In the genomic region with DNA sequence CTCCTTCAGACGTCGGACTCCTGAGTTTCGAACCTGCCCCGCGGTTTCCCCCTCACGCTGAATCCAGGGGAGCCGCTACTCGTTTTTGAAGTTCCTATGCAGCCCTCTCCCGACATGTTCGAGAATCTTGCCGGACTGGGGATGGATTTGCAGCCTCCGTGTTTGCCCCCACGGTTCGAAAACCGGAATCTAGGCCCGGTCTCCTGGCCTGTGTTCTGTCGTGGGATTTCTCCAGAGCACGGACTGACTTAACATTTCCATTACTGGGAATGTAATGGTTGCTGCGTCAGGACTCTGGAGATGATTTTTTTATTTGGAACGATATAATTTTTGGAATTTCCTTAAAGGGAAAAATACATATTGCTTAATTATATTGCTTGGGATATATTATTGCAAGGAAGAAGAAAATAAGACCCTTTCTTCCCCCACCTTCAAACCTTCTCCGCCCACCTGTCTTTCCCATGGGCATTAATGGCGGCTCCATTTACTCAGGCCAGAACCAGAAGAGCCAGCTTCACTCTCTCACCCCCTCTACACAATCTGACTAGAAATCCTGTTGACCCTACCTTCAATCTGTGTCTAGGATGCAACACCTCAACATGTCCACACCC, we compare ENCODE assay signal across 9 cellular contexts. TPM values are rescaled to one million over a fixed set of nuclear protein-coding genes. Genes with fewer than 3 reads are reported as not detected.
DNase-seq lines count a peak whose midpoint lies in the region; ATAC-seq, FAIRE-seq and TF ChIP-seq lines count a peak whose summit lies in the region.
"Had no signal": no experiment of that assay in that cellular context is flagged by ENCODE, and none has a peak within 500 bp of the region (broad histone marks: within the 10 kb centered on the region; RNA-seq: fewer than 3 reads in every experiment).

No MANE protein-coding gene starts in this region.

- H3K4me3 ChIP-seq in kidney (ENCODE audit: low read length in 2 of 2), result peak overlapping the region; percentile 74 to 80
- H3K4me3 ChIP-seq in thoracic aorta, result peak overlapping the region; percentile 91

- H3K36me3 ChIP-seq in kidney (ENCODE audit: control insufficient read depth in 1 of 2, insufficient read depth in 2 of 2, low read length in 2 of 2) (no peaks in the 10 kb centered on the region), thoracic aorta (no peaks in the 10 kb centered on the region)

- H3K27me3 ChIP-seq in thoracic aorta (replicated peaks; ENCODE audit: insufficient read depth), result no peaks in the 10 kb centered on the region

- H3K27ac ChIP-seq in kidney (ENCODE audit: low read depth in 2 of 2, low read length in 2 of 2) (peak overlapping the region; percentile 99 to 100), thoracic aorta (peak overlapping the region; percentile 91 to 94)

- FAIRE-seq in kidney (lab: Jason Lieb, UNC), result no peak
- FAIRE-seq: colon had no signal

- peaks cover 33 to 34% of the 10 kb centered on the region in 2 donors for H3K36me3 Mint-ChIP-seq in activated naive CD4-positive, alpha-beta T cell treated with anti-CD3 and anti-CD28 coated beads, Interleukin-2, amount 50 U/mL, for 72 hours

- H3K9me3 Mint-ChIP-seq in activated naive CD4-positive, alpha-beta T cell treated with anti-CD3 and anti-CD28 coated beads, Interleukin-2, amount 50 U/mL, for 72 hours, result no peaks in the 10 kb centered on the region

- ATAC-seq in activated naive CD4-positive, alpha-beta T cell treated with anti-CD3 and anti-CD28 coated beads, Interleukin-2, amount 50 U/mL, for 72 hours, result no peak
- ATAC-seq in thoracic aorta (ENCODE audit: insufficient number of reproducible peaks, low FRiP score, low read depth), result no peak
- no peak for ATAC-seq in HG02840 (IDR thresholded peaks at IDR 0.05; ENCODE audit: low FRiP score, unreplicated experiment)

- peaks cover 28 to 42% of the 10 kb centered on the region in 2 donors for H3K4me1 ChIP-seq in kidney (ENCODE audit: control insufficient read depth in 1 of 2, insufficient read depth in 1 of 2, low read depth in 1 of 2, low read length in 2 of 2)
- H3K4me1 ChIP-seq in thoracic aorta (ENCODE audit: control insufficient read depth in 1 of 2, low read depth in 2 of 2), result peaks cover 35 to 43% of the 10 kb centered on the region in 2 donors

- intact Hi-C loops in kidney (cut with DNase I), result no loop called here

- H3K9me3 ChIP-seq in kidney (ENCODE audit: control insufficient read depth in 1 of 2, low read length in 2 of 2) (no peaks in the 10 kb centered on the region), thoracic aorta (no peaks in the 10 kb centered on the region)

- H3K9ac ChIP-seq in kidney (ENCODE audit: low read length in 2 of 2), result peak overlapping the region; percentile 85 to 87

- DNase-seq in activated CD8-positive, alpha-beta memory T cell treated with anti-CD3 and anti-CD28 coated beads, Interleukin-2, amount 50 U/mL, for 48 hours, result peak; percentile 50
- no peak for DNase-seq in activated CD8-positive, alpha-beta memory T cell treated with anti-CD3 and anti-CD28 coated beads, Interleukin-2, amount 50 U/mL, for 4 hours
- DNase-seq in activated naive CD4-positive, alpha-beta T cell treated with anti-CD3 and anti-CD28 coated beads, Interleukin-2, amount 50 U/mL, for 72 hours (ENCODE audit: low spot score in 2 of 2), result peak in 1 of 2 donors; percentile 28
- no peak for DNase-seq in kidney
- no peak for DNase-seq in thoracic aorta (ENCODE audit: low spot score)
- no peak for DNase-seq in NCI-H2171 (lab: John Stamatoyannopoulos, UW)
- DNase-seq in GM10266 (ENCODE audit: extremely low spot score), result no peak

- H3K27ac Mint-ChIP-seq in activated naive CD4-positive, alpha-beta T cell treated with anti-CD3 and anti-CD28 coated beads, Interleukin-2, amount 50 U/mL, for 72 hours, result peak overlapping the region; percentile 93 to 95

- TF ChIP-seq CTCF in kidney (IDR thresholded peaks at IDR 0.05; ENCODE audit: borderline replicate concordance, extremely low read depth, insufficient read depth), result no peak
- no peak for TF ChIP-seq CTCF in thoracic aorta (IDR thresholded peaks at IDR 0.05)
- no peak for TF ChIP-seq CTCF in GM10266 (IDR thresholded peaks at IDR 0.05; ENCODE audit: control insufficient read depth, insufficient read depth, low read depth, missing control alignments)

RNA-seq across cellular contexts. Expression of a gene that starts 8.5 kb away (rescaled TPM):
- 100 to 1,000 TPM; 130 to 157 TPM for total RNA-seq in activated naive CD4-positive, alpha-beta T cell treated with anti-CD3 and anti-CD28 coated beads, Interleukin-2, amount 50 U/mL, for 72 hours
- 132 TPM for total RNA-seq in kidney
- polyA plus RNA-seq in kidney (ENCODE audit: insufficient read depth, low read depth, low replicate concordance), result 73.3 TPM
- total RNA-seq in thoracic aorta, result 100 to 1,000 TPM; 226 to 244 TPM

RNA-seq across cellular contexts. Expression of a gene that starts 50.0 kb away (rescaled TPM):
- total RNA-seq in activated naive CD4-positive, alpha-beta T cell treated with anti-CD3 and anti-CD28 coated beads, Interleukin-2, amount 50 U/mL, for 72 hours, result 10 to 100 TPM; 13.5 to 27.9 TPM
- 30.7 TPM for total RNA-seq in kidney
- polyA plus RNA-seq in kidney (ENCODE audit: insufficient read depth, low read depth, low replicate concordance), result 16.2 TPM
- total RNA-seq in thoracic aorta, result 10 to 100 TPM; 12.2 to 19.0 TPM
